ENCODE assay signal across 21 cellular contexts in the genomic region with DNA sequence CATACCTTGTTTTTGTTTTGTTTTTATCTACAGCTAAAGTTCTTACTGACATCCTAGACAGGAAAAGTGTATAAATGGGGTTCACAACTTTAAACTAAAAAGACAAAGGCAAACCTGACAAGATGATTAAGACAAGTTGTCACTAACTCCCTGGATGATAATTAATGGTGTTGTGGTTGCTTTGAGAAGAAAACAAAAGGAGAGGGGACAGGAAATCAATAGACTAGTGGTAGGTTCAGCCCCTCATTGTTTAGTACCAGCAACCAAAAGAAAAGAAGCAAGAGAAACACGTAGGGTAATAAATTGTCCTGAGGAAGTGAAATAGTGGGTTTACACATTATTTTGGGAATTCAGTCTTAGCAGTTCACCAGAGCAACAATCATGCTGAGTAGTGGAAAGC.
DNase-seq lines count a peak whose midpoint lies in the region; ATAC-seq and TF ChIP-seq lines count a peak whose summit lies in the region.
"Had no signal": no experiment of that assay in that cellular context is flagged by ENCODE, and none has a peak within 500 bp of the region (broad histone marks: within the 10 kb centered on the region; RNA-seq: fewer than 3 reads in every experiment).

No MANE protein-coding gene starts in this region.

- no peaks in the 10 kb centered on the region for H4K20me1 ChIP-seq in HCT116 (ENCODE audit: insufficient read depth)

- H3K36me3 Mint-ChIP-seq in mesothelial cell of epicardium = no peaks in the 10 kb centered on the region
- no peaks in the 10 kb centered on the region for H3K36me3 Mint-ChIP-seq in MCF 10A (ENCODE audit: insufficient read depth, unreplicated experiment)
- H3K36me3 Mint-ChIP-seq: CD8-positive, alpha-beta memory T cell; naive thymus-derived CD4-positive, alpha-beta T cell had no signal

- TF ChIP-seq RAD21 in HCT116 (IDR thresholded peaks at IDR 0.05; ENCODE audit: low read depth) = no peak

- no peak overlapping the region for H3K4me2 ChIP-seq in HCT116 (ENCODE audit: low read length)

- intact Hi-C loops in HCT116 (cut with micrococcal nuclease) (no loop called here), MCF 10A (cut with micrococcal nuclease) (no loop called here)

- H3K9me2 ChIP-seq in HCT116 (ENCODE audit: insufficient read depth) = no peaks in the 10 kb centered on the region

- H3K9me3 Mint-ChIP-seq in mesothelial cell of epicardium (peaks cover 3% of the 10 kb centered on the region), MCF 10A (ENCODE audit: unreplicated experiment) (peaks cover 7% of the 10 kb centered on the region)
- H3K9me3 Mint-ChIP-seq: activated CD4-positive, alpha-beta T cell treated with anti-CD3 and anti-CD28 coated beads, Interleukin-2, amount 10 ng/mL, durations not matched to agents 7 days and 5 days; CD8-positive, alpha-beta memory T cell had no signal

- TF ChIP-seq POLR2A in HCT116 (IDR thresholded peaks at IDR 0.05; ENCODE audit: borderline replicate concordance, extremely low read depth, insufficient read depth, insufficient read length) = no peak

- H3K4me3 ChIP-seq in HCT116 (replicated peaks in 1 of 2; ENCODE audit: low read depth in 1 of 2, low read length in 2 of 2) = no peak overlapping the region
- H3K4me3 ChIP-seq: breast epithelium, coronary artery, testis had no signal

- CTCF ChIA-PET in HCT116 (lab: Charles Lee) (no interaction called here), MCF 10A (lab: Yijun Ruan, JAX) (interaction anchor here (0.6 to 0.9 kb wide), 2 partner anchors 9 to 753 kb away, joined by 3 to 4 read pairs; no protein-coding TSS in a partner anchor)

- H3K9me3 ChIP-seq in HCT116 (ENCODE audit: control insufficient read depth in 1 of 2, insufficient read depth in 1 of 2, low read depth in 1 of 2, low read length in 2 of 2) = no peaks in the 10 kb centered on the region
- H3K9me3 ChIP-seq: breast epithelium, testis had no signal

- H3K79me2 ChIP-seq in HCT116 (ENCODE audit: insufficient read depth, low read length) = no peaks in the 10 kb centered on the region

- H3K27ac ChIP-seq in HCT116 (ENCODE audit: low read depth, low read length) = no peak overlapping the region
- H3K27ac ChIP-seq: breast epithelium, coronary artery, testis had no signal

- no peaks in the 10 kb centered on the region for H3K27me3 ChIP-seq in HCT116 (ENCODE audit: insufficient read depth, low read length)
- H3K27me3 ChIP-seq: breast epithelium, testis had no signal

- POLR2A ChIA-PET in HCT116 (lab: Charles Lee) = interaction anchor here (1.7 kb wide), 1 partner anchor 94 kb away, joined by 8 read pairs; a partner anchor contains a TSS
- POLR2A ChIA-PET in MCF 10A (lab: Yijun Ruan, JAX) = interaction anchor here (1.3 to 2.3 kb wide), 2 partner anchors 11 to 91 kb away, joined by 4 to 7 read pairs; no protein-coding TSS in a partner anchor

- RAD21 ChIA-PET in HCT116 (lab: Charles Lee; ENCODE audit: low non-redundant PET in 1 of 2, low total read pairs in 2 of 2, uncharacterized antibody in 2 of 2, unreplicated experiment in 2 of 2) = no interaction called here

- no peak for ATAC-seq in HCT116
- ATAC-seq in GM21367 (IDR thresholded peaks at IDR 0.05; ENCODE audit: unreplicated experiment) = no peak
- ATAC-seq: HepG2; naive thymus-derived CD4-positive, alpha-beta T cell; Right ventricle myocardium inferior had no signal

- BruUV-seq in HCT116 (replicated peaks; lab: Mats Ljungman, UMichigan) = no TSS peak
- no TSS peak for BruUV-seq in MCF 10A (replicated peaks; lab: Mats Ljungman, UMichigan)

- peak overlapping the region; percentile 3 for H3K27ac Mint-ChIP-seq in mesothelial cell of epicardium
- H3K27ac Mint-ChIP-seq in MCF 10A (ENCODE audit: low read depth, unreplicated experiment) = no peak overlapping the region
- H3K27ac Mint-ChIP-seq: activated CD4-positive, alpha-beta T cell treated with anti-CD3 and anti-CD28 coated beads, Interleukin-2, amount 10 ng/mL, durations not matched to agents 7 days and 5 days had no signal

- TF ChIP-seq CTCF in HCT116 (IDR thresholded peaks at IDR 0.05 in 2 of 3, conservative IDR thresholded peaks at IDR 0.05 in 1 of 3; ENCODE audit: borderline replicate concordance in 1 of 3, insufficient read depth in 1 of 3, low read depth in 2 of 3, low read length in 2 of 3) (no peak), mesothelial cell of epicardium (IDR thresholded peaks at IDR 0.05; ENCODE audit: unreplicated experiment) (no peak), MCF 10A (IDR thresholded peaks at IDR 0.05; ENCODE audit: unreplicated experiment) (no peak)

- peaks cover 13 to 37% of the 10 kb centered on the region in 2 experiments for H3K4me1 ChIP-seq in HCT116 (ENCODE audit: control insufficient read depth in 1 of 2, insufficient read depth in 2 of 2, low read length in 2 of 2)
- H3K4me1 ChIP-seq: breast epithelium had no signal

- peak overlapping the region; percentile 41 for H2AFZ ChIP-seq in HCT116 (ENCODE audit: low read depth, low read length, poor library complexity, severe bottlenecking)

- H3K4me1 Mint-ChIP-seq in mesothelial cell of epicardium (peaks cover 44% of the 10 kb centered on the region), MCF 10A (ENCODE audit: insufficient read depth, unreplicated experiment) (peaks cover 6% of the 10 kb centered on the region)

- DNase-seq in COR-L47 (lab: John Stamatoyannopoulos, UW) = peak; percentile 77
- no peak for DNase-seq in HCT116 (ENCODE audit: low read depth, low spot score)
- DNase-seq in NCI-H2227 (lab: John Stamatoyannopoulos, UW; ENCODE audit: unreplicated experiment) = peak; percentile 62
- no peak for DNase-seq in mesothelial cell of epicardium (ENCODE audit: low spot score in 2 of 2, unreplicated experiment in 2 of 2)
- no peak for DNase-seq in NCI-H187 treated with DMSO at 0.1 percent for 48 hours (lab: John Stamatoyannopoulos, UW)
- DNase-seq in MCF 10A (ENCODE audit: unreplicated experiment) = no peak
- DNase-seq: activated CD4-positive, alpha-beta T cell treated with anti-CD3 and anti-CD28 coated beads, Interleukin-2, amount 10 ng/mL, durations not matched to agents 7 days and 5 days; activated CD8-positive, alpha-beta memory T cell treated with anti-CD3 and anti-CD28 coated beads, Interleukin-2, amount 50 U/mL, for 4 hours; CD8-positive, alpha-beta memory T cell; DMS79; mesendoderm; naive thymus-derived CD4-positive, alpha-beta T cell; NCI-H2081 treated with DMSO at 0.1 percent for 48 hours; NCI-H510A treated with DMSO at 0.1 percent for 48 hours; posterior cingulate gyrus; testis had no signal

- no peak overlapping the region for H3K9ac ChIP-seq in HCT116 (ENCODE audit: low read length)

- H3K27me3 Mint-ChIP-seq in mesothelial cell of epicardium (ENCODE audit: low read depth) (no peaks in the 10 kb centered on the region), MCF 10A (ENCODE audit: insufficient read depth, unreplicated experiment) (no peaks in the 10 kb centered on the region)
- H3K27me3 Mint-ChIP-seq: activated CD4-positive, alpha-beta T cell treated with anti-CD3 and anti-CD28 coated beads, Interleukin-2, amount 10 ng/mL, durations not matched to agents 7 days and 5 days; CD8-positive, alpha-beta memory T cell; naive thymus-derived CD4-positive, alpha-beta T cell had no signal

- H3K4me3 Mint-ChIP-seq in mesothelial cell of epicardium (no peak overlapping the region), MCF 10A (ENCODE audit: unreplicated experiment) (no peak overlapping the region)
- H3K4me3 Mint-ChIP-seq: activated CD4-positive, alpha-beta T cell treated with anti-CD3 and anti-CD28 coated beads, Interleukin-2, amount 10 ng/mL, durations not matched to agents 7 days and 5 days had no signal

- no peaks in the 10 kb centered on the region for H3K36me3 ChIP-seq in HCT116 (ENCODE audit: control insufficient read depth in 1 of 2, insufficient read depth in 2 of 2, low read length in 2 of 2)
- H3K36me3 ChIP-seq: breast epithelium had no signal

TF ChIP-seq in HCT116, 20 proteins besides CTCF, POLR2A, EP300 and RAD21 (continues in another document):
- TF ChIP-seq EZH2phosphoT487 (IDR thresholded peaks at IDR 0.05; ENCODE audit: borderline replicate concordance) (no peak), SP1 (IDR thresholded peaks at IDR 0.05; ENCODE audit: low read depth) (no peak), SIN3A (IDR thresholded peaks at IDR 0.05; ENCODE audit: low read depth) (no peak), ZNF274 (IDR thresholded peaks at IDR 0.05; ENCODE audit: low read depth, low read length) (no peak), EZH2 (IDR thresholded peaks at IDR 0.05) (no peak), EGR1 (IDR thresholded peaks at IDR 0.05; ENCODE audit: low read depth) (no peak), ZFX (IDR thresholded peaks at IDR 0.05) (no peak)
- TF ChIP-seq, protein P1, sequence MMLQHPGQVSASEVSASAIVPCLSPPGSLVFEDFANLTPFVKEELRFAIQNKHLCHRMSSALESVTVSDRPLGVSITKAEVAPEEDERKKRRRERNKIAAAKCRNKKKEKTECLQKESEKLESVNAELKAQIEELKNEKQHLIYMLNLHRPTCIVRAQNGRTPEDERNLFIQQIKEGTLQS (IDR thresholded peaks at IDR 0.05) = no peak
- TF ChIP-seq, protein P2, sequence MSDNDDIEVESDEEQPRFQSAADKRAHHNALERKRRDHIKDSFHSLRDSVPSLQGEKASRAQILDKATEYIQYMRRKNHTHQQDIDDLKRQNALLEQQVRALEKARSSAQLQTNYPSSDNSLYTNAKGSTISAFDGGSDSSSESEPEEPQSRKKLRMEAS (IDR thresholded peaks at IDR 0.05) = no peak
- TF ChIP-seq, protein P3, sequence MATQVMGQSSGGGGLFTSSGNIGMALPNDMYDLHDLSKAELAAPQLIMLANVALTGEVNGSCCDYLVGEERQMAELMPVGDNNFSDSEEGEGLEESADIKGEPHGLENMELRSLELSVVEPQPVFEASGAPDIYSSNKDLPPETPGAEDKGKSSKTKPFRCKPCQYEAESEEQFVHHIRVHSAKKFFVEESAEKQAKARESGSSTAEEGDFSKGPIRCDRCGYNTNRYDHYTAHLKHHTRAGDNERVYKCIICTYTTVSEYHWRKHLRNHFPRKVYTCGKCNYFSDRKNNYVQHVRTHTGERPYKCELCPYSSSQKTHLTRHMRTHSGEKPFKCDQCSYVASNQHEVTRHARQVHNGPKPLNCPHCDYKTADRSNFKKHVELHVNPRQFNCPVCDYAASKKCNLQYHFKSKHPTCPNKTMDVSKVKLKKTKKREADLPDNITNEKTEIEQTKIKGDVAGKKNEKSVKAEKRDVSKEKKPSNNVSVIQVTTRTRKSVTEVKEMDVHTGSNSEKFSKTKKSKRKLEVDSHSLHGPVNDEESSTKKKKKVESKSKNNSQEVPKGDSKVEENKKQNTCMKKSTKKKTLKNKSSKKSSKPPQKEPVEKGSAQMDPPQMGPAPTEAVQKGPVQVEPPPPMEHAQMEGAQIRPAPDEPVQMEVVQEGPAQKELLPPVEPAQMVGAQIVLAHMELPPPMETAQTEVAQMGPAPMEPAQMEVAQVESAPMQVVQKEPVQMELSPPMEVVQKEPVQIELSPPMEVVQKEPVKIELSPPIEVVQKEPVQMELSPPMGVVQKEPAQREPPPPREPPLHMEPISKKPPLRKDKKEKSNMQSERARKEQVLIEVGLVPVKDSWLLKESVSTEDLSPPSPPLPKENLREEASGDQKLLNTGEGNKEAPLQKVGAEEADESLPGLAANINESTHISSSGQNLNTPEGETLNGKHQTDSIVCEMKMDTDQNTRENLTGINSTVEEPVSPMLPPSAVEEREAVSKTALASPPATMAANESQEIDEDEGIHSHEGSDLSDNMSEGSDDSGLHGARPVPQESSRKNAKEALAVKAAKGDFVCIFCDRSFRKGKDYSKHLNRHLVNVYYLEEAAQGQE (IDR thresholded peaks at IDR 0.05; ENCODE audit: low read depth) = no peak

Comparison
In these comparisons a context has a peak if more than half of its experiments do, and no peak if none do; other contexts are left out.
1. DNase-seq: peak in COR-L47 (single experiment) and NCI-H2227 (single experiment); none in HCT116 (single experiment), mesothelial cell of epicardium (0 of 2), NCI-H187 treated with DMSO at 0.1 percent for 48 hours (single experiment) and MCF 10A (single experiment).